Comparison of ENCODE assay signal across 8 cellular contexts in genomic region chr11:46120361-46120710, GRCh38. TPM values are rescaled to one million over a fixed set of nuclear protein-coding genes. Genes with fewer than 3 reads are reported as not detected.
A peak's percentile ranks its signal among the peaks of the same experiment; 100 is the strongest.
DNase-seq lines count a peak whose midpoint lies in the region; ATAC-seq and TF ChIP-seq lines count a peak whose summit lies in the region.

No MANE protein-coding gene starts in this region.

- 2% methylated on average over 25 of the region's 25 CpGs for WGBS in liver

- H3K27ac ChIP-seq in brain microvascular endothelial cell (no peak overlapping the region), liver (ENCODE audit: low read depth in 1 of 2, low read length in 2 of 2) (peak overlapping the region; percentile 83 to 98), temporal lobe (ENCODE audit: low read depth, low read length) (peak overlapping the region; percentile 87)

- H3K4me3 ChIP-seq in brain microvascular endothelial cell (ENCODE audit: low read depth, low read length) (peak overlapping the region; percentile 68), liver (ENCODE audit: low read depth in 1 of 3, low read length in 3 of 3) (peak overlapping the region in 2 of 3 donors; percentile 71 to 85)

- TF ChIP-seq CTCF in brain microvascular endothelial cell (IDR thresholded peaks at IDR 0.05; ENCODE audit: low read depth, low read length, missing control alignments), result no peak
- no peak for TF ChIP-seq CTCF in liver (IDR thresholded peaks at IDR 0.05; ENCODE audit: low read depth, low read length, missing input control)

- ATAC-seq in HG03097 (IDR thresholded peaks at IDR 0.05; ENCODE audit: low FRiP score, unreplicated experiment) (no peak), GM19452 (IDR thresholded peaks at IDR 0.05; ENCODE audit: unreplicated experiment) (no peak), GM21381 (IDR thresholded peaks at IDR 0.05; ENCODE audit: unreplicated experiment) (no peak)

- H3K27me3 ChIP-seq in brain microvascular endothelial cell (replicated peaks) (no peaks in the 10 kb centered on the region), liver (ENCODE audit: control insufficient read depth in 4 of 4, insufficient read depth in 4 of 4, low read length in 3 of 4) (no peaks in the 10 kb centered on the region)

- H3K4me1 ChIP-seq in liver (ENCODE audit: control insufficient read depth in 4 of 4, insufficient read depth in 4 of 4, low read length in 3 of 4), result peaks cover 2 to 12% (median 5%) of the 10 kb centered on the region in 4 donors

- H3K9ac ChIP-seq in liver (ENCODE audit: low read depth in 1 of 2, low read length in 2 of 2), result no peak overlapping the region

- no peaks in the 10 kb centered on the region for H3K9me3 ChIP-seq in liver (ENCODE audit: control insufficient read depth in 4 of 4, low read length in 3 of 4)

- peak; percentile 22 for DNase-seq in COR-L47 (lab: John Stamatoyannopoulos, UW)
- DNase-seq in NCI-H345 treated with DMSO at 0.1 percent for 48 hours (lab: John Stamatoyannopoulos, UW; ENCODE audit: unreplicated experiment), result peak; percentile 30
- no peak for DNase-seq in brain microvascular endothelial cell

- in situ Hi-C loops in brain microvascular endothelial cell (cut with HindIII; ENCODE audit: low pct_ligation_motif_present, low sequenced_read_pairs), result no loop called here

- H3K36me3 ChIP-seq in brain microvascular endothelial cell (replicated peaks), result no peaks in the 10 kb centered on the region
- no peaks in the 10 kb centered on the region for H3K36me3 ChIP-seq in liver (ENCODE audit: control insufficient read depth in 4 of 4, insufficient read depth in 3 of 4, low read depth in 1 of 4, low read length in 3 of 4)

- TF ChIP-seq RAD21 in liver (IDR thresholded peaks at IDR 0.05), result no peak

TF ChIP-seq in liver, 16 proteins besides CTCF, POLR2A, EP300 and RAD21:
- TF ChIP-seq FOXA2 (IDR thresholded peaks at IDR 0.05) (no peak), RXRA (IDR thresholded peaks at IDR 0.05) (no peak), GABPA (IDR thresholded peaks at IDR 0.05 in 1 of 2, conservative IDR thresholded peaks at IDR 0.05 in 1 of 2) (no peak), HNF4A (conservative IDR thresholded peaks at IDR 0.05) (no peak), HNF4G (IDR thresholded peaks at IDR 0.05) (no peak), FOXA1 (IDR thresholded peaks at IDR 0.05) (no peak), EGR1 (IDR thresholded peaks at IDR 0.05; ENCODE audit: low read depth in 2 of 2) (no peak), REST (IDR thresholded peaks at IDR 0.05) (no peak), NR2F2 (IDR thresholded peaks at IDR 0.05) (no peak), SP1 (IDR thresholded peaks at IDR 0.05) (no peak), TAF1 (conservative IDR thresholded peaks at IDR 0.05) (no peak), ATF3 (IDR thresholded peaks at IDR 0.05) (no peak), YY1 (IDR thresholded peaks at IDR 0.05) (no peak), JUND (IDR thresholded peaks at IDR 0.05) (no peak)
- TF ChIP-seq, protein P1, sequence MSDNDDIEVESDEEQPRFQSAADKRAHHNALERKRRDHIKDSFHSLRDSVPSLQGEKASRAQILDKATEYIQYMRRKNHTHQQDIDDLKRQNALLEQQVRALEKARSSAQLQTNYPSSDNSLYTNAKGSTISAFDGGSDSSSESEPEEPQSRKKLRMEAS (IDR thresholded peaks at IDR 0.05), result no peak
- TF ChIP-seq, protein P2, sequence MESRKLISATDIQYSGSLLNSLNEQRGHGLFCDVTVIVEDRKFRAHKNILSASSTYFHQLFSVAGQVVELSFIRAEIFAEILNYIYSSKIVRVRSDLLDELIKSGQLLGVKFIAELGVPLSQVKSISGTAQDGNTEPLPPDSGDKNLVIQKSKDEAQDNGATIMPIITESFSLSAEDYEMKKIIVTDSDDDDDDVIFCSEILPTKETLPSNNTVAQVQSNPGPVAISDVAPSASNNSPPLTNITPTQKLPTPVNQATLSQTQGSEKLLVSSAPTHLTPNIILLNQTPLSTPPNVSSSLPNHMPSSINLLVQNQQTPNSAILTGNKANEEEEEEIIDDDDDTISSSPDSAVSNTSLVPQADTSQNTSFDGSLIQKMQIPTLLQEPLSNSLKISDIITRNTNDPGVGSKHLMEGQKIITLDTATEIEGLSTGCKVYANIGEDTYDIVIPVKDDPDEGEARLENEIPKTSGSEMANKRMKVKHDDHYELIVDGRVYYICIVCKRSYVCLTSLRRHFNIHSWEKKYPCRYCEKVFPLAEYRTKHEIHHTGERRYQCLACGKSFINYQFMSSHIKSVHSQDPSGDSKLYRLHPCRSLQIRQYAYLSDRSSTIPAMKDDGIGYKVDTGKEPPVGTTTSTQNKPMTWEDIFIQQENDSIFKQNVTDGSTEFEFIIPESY (IDR thresholded peaks at IDR 0.05), result no peak
TF ChIP-seq in liver: peak in this region for 0.

RNA-seq across cellular contexts. Expression of gene PHF21A, which starts 0.9 kb away (rescaled TPM):
- total RNA-seq in liver, result 1 to 10 TPM; 6.4 to 8.5 TPM
- 1 to 10 TPM; 3.6 to 6.0 TPM for polyA plus RNA-seq in liver
- total RNA-seq in temporal lobe, result 22.9 TPM
